10 cellular contexts compared by ENCODE assay signal in genomic region chr9:35482071-35482470, GRCh38. TPM values are rescaled to one million over a fixed set of nuclear protein-coding genes. Genes with fewer than 3 reads are reported as not detected.
A peak's percentile ranks its signal among the peaks of the same experiment; 100 is the strongest.
DNase-seq lines count a peak whose midpoint lies in the region; ATAC-seq and TF ChIP-seq lines count a peak whose summit lies in the region.
"Had no signal": no experiment of that assay in that cellular context is flagged by ENCODE, and none has a peak within 500 bp of the region (broad histone marks: within the 10 kb centered on the region; RNA-seq: fewer than 3 reads in every experiment).

No MANE protein-coding gene starts in this region.

- H3K36me3 ChIP-seq in GM23338 (ENCODE audit: insufficient read depth) (no peaks in the 10 kb centered on the region), adipocyte (ENCODE audit: control insufficient read depth, insufficient read depth, low read length, severe bottlenecking) (no peaks in the 10 kb centered on the region), neural progenitor cell (no peaks in the 10 kb centered on the region)

- H3K27me3 ChIP-seq in GM23338 (ENCODE audit: insufficient read depth) (no peaks in the 10 kb centered on the region), adipocyte (replicated peaks; ENCODE audit: control insufficient read depth, insufficient read depth, low read length) (no peaks in the 10 kb centered on the region), neural progenitor cell (no peaks in the 10 kb centered on the region)

- H3K27me3 Mint-ChIP-seq in GM23338 (ENCODE audit: insufficient read depth, low read depth, poor library complexity) (peaks cover 2% of the 10 kb centered on the region), neural progenitor cell (ENCODE audit: insufficient read depth, low read depth) (peaks cover 2% of the 10 kb centered on the region)

- H3F3A ChIP-seq in GM23338 (replicated peaks; ENCODE audit: low read depth) (no peaks in the 10 kb centered on the region), neural progenitor cell (ENCODE audit: low read depth) (peaks cover 6% of the 10 kb centered on the region)

- H2AFZ ChIP-seq in GM23338 (peak overlapping the region; percentile 86; the same call in 1 of the 2 replicates), neural progenitor cell (replicated peaks) (peak overlapping the region; percentile 44)

- H3K36me3 Mint-ChIP-seq in GM23338 (ENCODE audit: low read depth) (no peaks in the 10 kb centered on the region), neural progenitor cell (no peaks in the 10 kb centered on the region)
- H3K36me3 Mint-ChIP-seq: CD14-positive monocyte; CD8-positive, alpha-beta T cell had no signal

- H3K9me3 Mint-ChIP-seq in GM23338, result no peaks in the 10 kb centered on the region
- no peaks in the 10 kb centered on the region for H3K9me3 Mint-ChIP-seq in neural progenitor cell
- H3K9me3 Mint-ChIP-seq: CD14-positive monocyte; CD8-positive, alpha-beta T cell; H9 had no signal

- no peaks in the 10 kb centered on the region for H4K20me1 ChIP-seq in GM23338 (replicated peaks; ENCODE audit: insufficient read depth)
- H4K20me1 ChIP-seq in neural progenitor cell (ENCODE audit: low read depth), result no peaks in the 10 kb centered on the region

- H3K9me3 ChIP-seq in adipocyte (ENCODE audit: control insufficient read depth, low read length), result no peaks in the 10 kb centered on the region
- H3K9me3 ChIP-seq in neural progenitor cell (ENCODE audit: low read depth), result no peaks in the 10 kb centered on the region

- H3K79me2 ChIP-seq in GM23338 (replicated peaks; ENCODE audit: insufficient read depth) (no peaks in the 10 kb centered on the region), neural progenitor cell (ENCODE audit: low read depth) (no peaks in the 10 kb centered on the region)

- H3K4me2 ChIP-seq in GM23338 (no peak overlapping the region), neural progenitor cell (no peak overlapping the region)

- H3K4me1 ChIP-seq in GM23338 (ENCODE audit: insufficient read depth), result no peaks in the 10 kb centered on the region
- H3K4me1 ChIP-seq in adipocyte (ENCODE audit: control insufficient read depth, insufficient read depth, low read length), result peaks cover 3% of the 10 kb centered on the region
- H3K4me1 ChIP-seq in neural progenitor cell, result peaks cover 7% of the 10 kb centered on the region

- H3K27ac Mint-ChIP-seq in GM23338, result no peak overlapping the region
- no peak overlapping the region for H3K27ac Mint-ChIP-seq in neural progenitor cell
- H3K27ac Mint-ChIP-seq: CD8-positive, alpha-beta T cell; H9 had no signal

- no peaks in the 10 kb centered on the region for H3K4me1 Mint-ChIP-seq in GM23338
- H3K4me1 Mint-ChIP-seq in neural progenitor cell, result peaks cover 3% of the 10 kb centered on the region
- H3K4me1 Mint-ChIP-seq: CD14-positive monocyte had no signal

- H3K4me3 ChIP-seq in GM23338 (no peak overlapping the region), adipocyte (ENCODE audit: low read length) (no peak overlapping the region), neural progenitor cell (no peak overlapping the region)

- H3K27ac ChIP-seq in GM23338 (ENCODE audit: low read depth), result no peak overlapping the region
- H3K27ac ChIP-seq in neural progenitor cell, result no peak overlapping the region

- H3K9ac ChIP-seq in adipocyte (ENCODE audit: low read length) (peak overlapping the region; percentile 17), neural progenitor cell (no peak overlapping the region)

- H3K4me3 Mint-ChIP-seq in GM23338, result no peak overlapping the region
- H3K4me3 Mint-ChIP-seq in neural progenitor cell, result no peak overlapping the region
- H3K4me3 Mint-ChIP-seq: CD14-positive monocyte; CD8-positive, alpha-beta T cell; H9 had no signal

- in situ Hi-C loops in KBM-7 (cut with MboI; ENCODE audit: low pct_unique_long_range_greater_than_20kb, low sequenced_read_pairs), result loop anchor here (10.0 kb wide), 1 partner anchor 73 kb away; no protein-coding TSS in a partner anchor

- no peak for TF ChIP-seq CTCF in GM23338 (conservative IDR thresholded peaks at IDR 0.05; ENCODE audit: low read depth in 2 of 2)
- no peak for TF ChIP-seq CTCF in neural progenitor cell (IDR thresholded peaks at IDR 0.05)

- no peak for ATAC-seq in GM23338

- DNase-seq in EH (ENCODE audit: low read depth), result peak; percentile 52
- no peak for DNase-seq in GM23338 (ENCODE audit: low spot score)
- no peak for DNase-seq in adipocyte (ENCODE audit: low read depth)
- peak; percentile 7 for DNase-seq in neural progenitor cell (ENCODE audit: low spot score)
- DNase-seq in KBM-7, result no peak
- no peak for DNase-seq in DMS79 treated with DMSO at 0.1 percent for 48 hours (lab: John Stamatoyannopoulos, UW)
- DNase-seq in DMS153 (lab: John Stamatoyannopoulos, UW), result no peak
- DNase-seq: CD8-positive, alpha-beta T cell had no signal

- H3K9me2 ChIP-seq in GM23338 (ENCODE audit: insufficient read depth), result no peaks in the 10 kb centered on the region

TF ChIP-seq in GM23338, 12 proteins besides CTCF, POLR2A, EP300 and RAD21:
- TF ChIP-seq STAT1 (IDR thresholded peaks at IDR 0.05; ENCODE audit: unreplicated experiment), result no peak
- no peak for TF ChIP-seq JUNB (IDR thresholded peaks at IDR 0.05; ENCODE audit: unreplicated experiment)
- no peak for TF ChIP-seq EZH2 (IDR thresholded peaks at IDR 0.05; ENCODE audit: low read depth, unreplicated experiment)
- no peak for TF ChIP-seq NANOG (IDR thresholded peaks at IDR 0.05; ENCODE audit: borderline replicate concordance)
- no peak for TF ChIP-seq REST (IDR thresholded peaks at IDR 0.05; ENCODE audit: unreplicated experiment)
- no peak for TF ChIP-seq CREB1 (CRISPR knock-in tag; IDR thresholded peaks at IDR 0.05; ENCODE audit: low read depth)
- TF ChIP-seq EZH2phosphoT487 (IDR thresholded peaks at IDR 0.05; ENCODE audit: unreplicated experiment), result no peak
- no peak for TF ChIP-seq ZNF114 (CRISPR knock-in tag; IDR thresholded peaks at IDR 0.05)
- TF ChIP-seq POLR2AphosphoS5 (IDR thresholded peaks at IDR 0.05; ENCODE audit: low read depth), result no peak
- TF ChIP-seq ZNF331 (CRISPR knock-in tag; IDR thresholded peaks at IDR 0.05; ENCODE audit: low read depth), result no peak

RNA-seq across cellular contexts. Expression of gene RUSC2, which starts 7.8 kb away (rescaled TPM):
- 5.6 and 8.2 TPM in 2 replicates for total RNA-seq in GM23338 (2014; rRNA removed; shearing (Covaris generic))
- 2.8 and 3.0 TPM in 2 replicates for polyA plus RNA-seq in GM23338 (2016; fragmentation: Nextera tagmentation; extraction: Ambion mirVana)
- total RNA-seq in neural progenitor cell (ENCODE audit: low replicate concordance), result 3.5 and 9.9 TPM in 2 replicates

Comparison
In these comparisons a context has a peak if more than half of its experiments do, and no peak if none do; other contexts are left out.
1. DNase-seq: peak in EH (single experiment) and neural progenitor cell (single experiment); none in GM23338 (single experiment), adipocyte (single experiment), KBM-7 (single experiment), DMS79 treated with DMSO at 0.1 percent for 48 hours (single experiment) and DMS153 (single experiment).